Comparison of ENCODE assay signal across 31 cellular contexts in the genomic region with DNA sequence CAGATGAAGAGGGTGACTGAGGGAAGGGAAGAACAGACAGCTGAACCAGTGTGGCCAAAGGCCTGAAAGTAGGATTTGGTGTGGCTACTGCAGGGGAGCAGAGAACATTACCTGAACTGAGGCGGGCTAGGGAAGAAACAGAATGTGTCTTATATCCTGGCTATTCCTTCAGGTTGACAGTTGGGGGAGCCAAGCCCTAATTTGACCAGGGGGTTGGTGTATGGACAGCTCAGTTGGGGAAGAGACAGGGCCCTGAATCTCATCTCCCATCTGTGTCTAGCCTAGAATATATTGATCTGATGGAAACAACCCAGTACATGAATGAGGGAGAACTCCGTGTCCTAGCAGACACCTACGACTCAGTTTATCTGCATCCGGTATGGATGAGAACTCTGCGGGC. TPM values are rescaled to one million over a fixed set of nuclear protein-coding genes. Genes with fewer than 3 reads are reported as not detected.
DNase-seq lines count a peak whose midpoint lies in the region; ATAC-seq, FAIRE-seq and TF ChIP-seq lines count a peak whose summit lies in the region.
"Had no signal": no experiment of that assay in that cellular context is flagged by ENCODE, and none has a peak within 500 bp of the region (broad histone marks: within the 10 kb centered on the region; RNA-seq: fewer than 3 reads in every experiment).

No MANE protein-coding gene starts in this region.

- DNase-seq in activated CD4-positive, alpha-beta memory T cell treated with anti-CD3 and anti-CD28 coated beads for 36 hours: no peak
- no peak for DNase-seq in activated CD4-positive, alpha-beta memory T cell treated with anti-CD3 and anti-CD28 coated beads, Interleukin-2, amount 10 ng/mL, durations not matched to agents 7 days and 5 days
- no peak for DNase-seq in GM12891 (ENCODE audit: insufficient read length, low spot score)
- DNase-seq in PC-3: no peak
- DNase-seq in epithelial cell of esophagus (ENCODE audit: low read depth): peak; percentile 2
- DNase-seq: activated CD4-positive, CD25-positive, alpha-beta regulatory T cell treated with anti-CD3 and anti-CD28 coated beads, Interleukin-2, amount 50 U/mL, for 72 hours; activated CD8-positive, alpha-beta memory T cell treated with anti-CD3 and anti-CD28 coated beads, Interleukin-2, amount 10 ng/mL, durations not matched to agents 7 days and 5 days; activated effector memory CD4-positive, alpha-beta T cell treated with Interleukin-2 at 50 U/mL for 16 hours; cerebellar nuclear complex; effector CD4-positive, alpha-beta T cell; esophagus squamous epithelium; GDM1; GM23248; KBM-7; NCI-H1048; NCI-H187 treated with DMSO at 0.1 percent for 48 hours; NCI-H345; T1000; uterus had no signal

- H3K9me3 Mint-ChIP-seq in activated CD4-positive, alpha-beta memory T cell treated with anti-CD3 and anti-CD28 coated beads for 36 hours: no peaks in the 10 kb centered on the region
- H3K9me3 Mint-ChIP-seq in activated CD4-positive, alpha-beta memory T cell treated with anti-CD3 and anti-CD28 coated beads, Interleukin-2, amount 10 ng/mL, durations not matched to agents 7 days and 5 days: no peaks in the 10 kb centered on the region
- H3K9me3 Mint-ChIP-seq: memory B cell had no signal

- intact Hi-C loops in activated CD4-positive, alpha-beta memory T cell treated with anti-CD3 and anti-CD28 coated beads for 36 hours (cut with micrococcal nuclease): loop anchor here (10.0 kb wide), 2 partner anchors 89 to 359 kb away; partner anchors contain the start of genes MAGIX, PQBP1 and TIMM17B
- intact Hi-C loops in PC-3 (cut with micrococcal nuclease): no loop called here

- peaks cover 10% of the 10 kb centered on the region for H3K4me1 Mint-ChIP-seq in activated CD4-positive, alpha-beta memory T cell treated with anti-CD3 and anti-CD28 coated beads for 36 hours (ENCODE audit: low read depth)
- peaks cover 22% of the 10 kb centered on the region for H3K4me1 Mint-ChIP-seq in activated CD4-positive, alpha-beta memory T cell treated with anti-CD3 and anti-CD28 coated beads, Interleukin-2, amount 10 ng/mL, durations not matched to agents 7 days and 5 days

- ATAC-seq in PC-3: no peak
- ATAC-seq in HG02798 (IDR thresholded peaks at IDR 0.05; ENCODE audit: poor library complexity, unreplicated experiment): no peak
- no peak for ATAC-seq in HG02571 (IDR thresholded peaks at IDR 0.05; ENCODE audit: unreplicated experiment)
- ATAC-seq in GM19035 (IDR thresholded peaks at IDR 0.05; ENCODE audit: unreplicated experiment): no peak
- ATAC-seq: activated CD8-positive, alpha-beta memory T cell treated with anti-CD3 and anti-CD28 coated beads, Interleukin-2, amount 10 ng/mL, durations not matched to agents 7 days and 5 days; gastroesophageal sphincter had no signal

- H3K36me3 ChIP-seq in PC-3 (ENCODE audit: low read depth, low read length): no peaks in the 10 kb centered on the region; the same call in 1 of the 2 replicates
- H3K36me3 ChIP-seq: uterus had no signal

- CTCF ChIA-PET in activated CD4-positive, alpha-beta memory T cell treated with anti-CD3 and anti-CD28 coated beads for 36 hours (lab: Charles Lee): no interaction called here
- CTCF ChIA-PET in activated CD4-positive, alpha-beta memory T cell treated with anti-CD3 and anti-CD28 coated beads, Interleukin-2, amount 10 ng/mL, durations not matched to agents 7 days and 5 days (lab: Charles Lee): no interaction called here
- CTCF ChIA-PET in PC-3 (lab: Charles Lee): no interaction called here

- H3K4me2 ChIP-seq in PC-3 (ENCODE audit: low read length): no peak overlapping the region

- 0 out of 2 replicates have a peak, but pooled peaks have one; percentile 15 for TF ChIP-seq CTCF in PC-3 (conservative IDR thresholded peaks at IDR 0.05; ENCODE audit: low read depth, low read length)
- no peak for TF ChIP-seq CTCF in epithelial cell of esophagus (IDR thresholded peaks at IDR 0.05; ENCODE audit: insufficient read depth, low read depth, low read length, missing control alignments)

- no peak overlapping the region for H3K4me3 Mint-ChIP-seq in activated CD4-positive, alpha-beta memory T cell treated with anti-CD3 and anti-CD28 coated beads for 36 hours
- H3K4me3 Mint-ChIP-seq in activated CD4-positive, alpha-beta memory T cell treated with anti-CD3 and anti-CD28 coated beads, Interleukin-2, amount 10 ng/mL, durations not matched to agents 7 days and 5 days: no peak overlapping the region
- H3K4me3 Mint-ChIP-seq: activated CD8-positive, alpha-beta memory T cell treated with anti-CD3 and anti-CD28 coated beads, Interleukin-2, amount 10 ng/mL, durations not matched to agents 7 days and 5 days; memory B cell had no signal

- H2AFZ ChIP-seq in PC-3 (ENCODE audit: low read length): no peak overlapping the region
- H2AFZ ChIP-seq: GM23248 had no signal

- H3K4me3 ChIP-seq in PC-3 (ENCODE audit: low read length): no peak overlapping the region
- no peak overlapping the region for H3K4me3 ChIP-seq in epithelial cell of esophagus (ENCODE audit: low read length)
- H3K4me3 ChIP-seq: ascending aorta, esophagus squamous epithelium, gastroesophageal sphincter, GM23248, sigmoid colon, uterus had no signal

- FAIRE-seq in GM12891 (lab: Jason Lieb, UNC): peak; percentile 9

- peak overlapping the region; percentile 4 for H3K27ac Mint-ChIP-seq in activated CD4-positive, alpha-beta memory T cell treated with anti-CD3 and anti-CD28 coated beads for 36 hours
- no peak overlapping the region for H3K27ac Mint-ChIP-seq in activated CD4-positive, alpha-beta memory T cell treated with anti-CD3 and anti-CD28 coated beads, Interleukin-2, amount 10 ng/mL, durations not matched to agents 7 days and 5 days
- H3K27ac Mint-ChIP-seq: activated CD8-positive, alpha-beta memory T cell treated with anti-CD3 and anti-CD28 coated beads, Interleukin-2, amount 10 ng/mL, durations not matched to agents 7 days and 5 days; memory B cell had no signal

- peaks cover 6% of the 10 kb centered on the region; the same call in 1 of the 2 replicates for H3K4me1 ChIP-seq in PC-3 (ENCODE audit: insufficient read depth, low read length)
- H3K4me1 ChIP-seq: ascending aorta, uterus had no signal

- no peaks in the 10 kb centered on the region for H4K20me1 ChIP-seq in PC-3 (ENCODE audit: low read length)

- H3K79me2 ChIP-seq in PC-3 (ENCODE audit: low read length): no peaks in the 10 kb centered on the region

- H3F3A ChIP-seq in PC-3 (ENCODE audit: low read length, unreplicated experiment): no peaks in the 10 kb centered on the region

- H3K27ac ChIP-seq in PC-3 (ENCODE audit: low read length): no peak overlapping the region
- H3K27ac ChIP-seq: ascending aorta, C4-2B, esophagus squamous epithelium, gastroesophageal sphincter, GM23248, sigmoid colon, uterus had no signal

- no peak for TF ChIP-seq POLR2A in GM12891 (IDR thresholded peaks at IDR 0.05; ENCODE audit: low read depth, low read length)

- H3K9me2 ChIP-seq in PC-3 (replicated peaks; ENCODE audit: low read length): no peaks in the 10 kb centered on the region

- H3K9me3 ChIP-seq in PC-3 (ENCODE audit: low read length): no peaks in the 10 kb centered on the region
- H3K9me3 ChIP-seq: ascending aorta, esophagus squamous epithelium, gastroesophageal sphincter, sigmoid colon, uterus had no signal

- no peaks in the 10 kb centered on the region for H3K27me3 ChIP-seq in PC-3 (ENCODE audit: low read length)
- H3K27me3 ChIP-seq: ascending aorta, esophagus squamous epithelium, gastroesophageal sphincter, sigmoid colon, uterus had no signal

- BruUV-seq in PC-3 (replicated peaks; lab: Mats Ljungman, UMichigan): no TSS peak

- POLR2A ChIA-PET in activated CD4-positive, alpha-beta memory T cell treated with anti-CD3 and anti-CD28 coated beads for 36 hours (lab: Charles Lee): no interaction called here
- POLR2A ChIA-PET in activated CD4-positive, alpha-beta memory T cell treated with anti-CD3 and anti-CD28 coated beads, Interleukin-2, amount 10 ng/mL, durations not matched to agents 7 days and 5 days (lab: Charles Lee): no interaction called here
- POLR2A ChIA-PET in PC-3 (lab: Charles Lee; ENCODE audit: unreplicated experiment): no interaction called here

- no peak overlapping the region for H3K9ac ChIP-seq in PC-3 (ENCODE audit: low read length)
- H3K9ac ChIP-seq: GM23248 had no signal

- no peaks in the 10 kb centered on the region for H3K27me3 Mint-ChIP-seq in activated CD4-positive, alpha-beta memory T cell treated with anti-CD3 and anti-CD28 coated beads for 36 hours
- H3K27me3 Mint-ChIP-seq in activated CD4-positive, alpha-beta memory T cell treated with anti-CD3 and anti-CD28 coated beads, Interleukin-2, amount 10 ng/mL, durations not matched to agents 7 days and 5 days: no peaks in the 10 kb centered on the region
- H3K27me3 Mint-ChIP-seq: activated CD8-positive, alpha-beta memory T cell treated with anti-CD3 and anti-CD28 coated beads, Interleukin-2, amount 10 ng/mL, durations not matched to agents 7 days and 5 days; memory B cell had no signal

- peaks cover 5% of the 10 kb centered on the region for H3K36me3 Mint-ChIP-seq in activated CD4-positive, alpha-beta memory T cell treated with anti-CD3 and anti-CD28 coated beads for 36 hours
- peaks cover 16% of the 10 kb centered on the region for H3K36me3 Mint-ChIP-seq in activated CD4-positive, alpha-beta memory T cell treated with anti-CD3 and anti-CD28 coated beads, Interleukin-2, amount 10 ng/mL, durations not matched to agents 7 days and 5 days (ENCODE audit: low read depth)

RNA-seq across cellular contexts. Expression of gene HDAC6, which starts 4.2 kb away (rescaled TPM):
- 10 to 100 TPM; 71.8 to 81.9 TPM for total RNA-seq in activated CD4-positive, alpha-beta memory T cell treated with anti-CD3 and anti-CD28 coated beads for 36 hours
- total RNA-seq in activated CD4-positive, alpha-beta memory T cell treated with anti-CD3 and anti-CD28 coated beads, Interleukin-2, amount 10 ng/mL, durations not matched to agents 7 days and 5 days: 10 to 100 TPM; 89.0 to 90.3 TPM
- 31.0 TPM for polyA plus RNA-seq in GM12891 (2012; ENCODE audit: low read depth, missing spikeins)
- 58.0 and 61.7 TPM in 2 replicates for total RNA-seq in PC-3 (2014; rRNA removed)

RNA-seq across cellular contexts. Expression of gene GATA1, which starts 19.7 kb away (rescaled TPM):
- not detected for total RNA-seq in activated CD4-positive, alpha-beta memory T cell treated with anti-CD3 and anti-CD28 coated beads for 36 hours
- not detected for total RNA-seq in activated CD4-positive, alpha-beta memory T cell treated with anti-CD3 and anti-CD28 coated beads, Interleukin-2, amount 10 ng/mL, durations not matched to agents 7 days and 5 days
- not detected for polyA plus RNA-seq in GM12891 (2012; ENCODE audit: low read depth, missing spikeins)
- total RNA-seq in PC-3 (2014; rRNA removed): not detected in 2 replicates
- total RNA-seq: activated CD8-positive, alpha-beta memory T cell treated with anti-CD3 and anti-CD28 coated beads, Interleukin-2, amount 10 ng/mL, durations not matched to agents 7 days and 5 days; ascending aorta; esophagus squamous epithelium; gastroesophageal sphincter; GM23248; kidney epithelial cell; osteocyte; RPMI7951; sigmoid colon; temporal lobe had no signal
- polyA plus RNA-seq: GM23248, sigmoid colon had no signal

RNA-seq across cellular contexts. Expression of gene ERAS, which starts 20.2 kb away (rescaled TPM):
- total RNA-seq in activated CD4-positive, alpha-beta memory T cell treated with anti-CD3 and anti-CD28 coated beads for 36 hours: not detected
- not detected for total RNA-seq in activated CD4-positive, alpha-beta memory T cell treated with anti-CD3 and anti-CD28 coated beads, Interleukin-2, amount 10 ng/mL, durations not matched to agents 7 days and 5 days
- 0.06 TPM for polyA plus RNA-seq in GM12891 (2012; ENCODE audit: low read depth, missing spikeins)
- total RNA-seq in PC-3 (2014; rRNA removed): not detected in 2 replicates
- total RNA-seq: activated CD8-positive, alpha-beta memory T cell treated with anti-CD3 and anti-CD28 coated beads, Interleukin-2, amount 10 ng/mL, durations not matched to agents 7 days and 5 days; ascending aorta; esophagus squamous epithelium; gastroesophageal sphincter; GM23248; kidney epithelial cell; osteocyte; RPMI7951; sigmoid colon; temporal lobe had no signal
- polyA plus RNA-seq: GM23248 had no signal

RNA-seq across cellular contexts. Expression of gene PCSK1N, which starts 29.3 kb away (rescaled TPM):
- total RNA-seq in activated CD4-positive, alpha-beta memory T cell treated with anti-CD3 and anti-CD28 coated beads for 36 hours: 1 to 10 TPM; 2.7 to 2.8 TPM
- 1 to 10 TPM; 1.4 to 1.6 TPM for total RNA-seq in activated CD4-positive, alpha-beta memory T cell treated with anti-CD3 and anti-CD28 coated beads, Interleukin-2, amount 10 ng/mL, durations not matched to agents 7 days and 5 days
- 0.09 TPM for polyA plus RNA-seq in GM12891 (2012; ENCODE audit: low read depth, missing spikeins)
- total RNA-seq in PC-3 (2014; rRNA removed): 135 and 177 TPM in 2 replicates
- total RNA-seq: ascending aorta had no signal

RNA-seq across cellular contexts. Expression of gene GLOD5, which starts 44.5 kb away (rescaled TPM):
- not detected for total RNA-seq in activated CD4-positive, alpha-beta memory T cell treated with anti-CD3 and anti-CD28 coated beads for 36 hours
- not detected for total RNA-seq in activated CD4-positive, alpha-beta memory T cell treated with anti-CD3 and anti-CD28 coated beads, Interleukin-2, amount 10 ng/mL, durations not matched to agents 7 days and 5 days
- not detected for polyA plus RNA-seq in GM12891 (2012; ENCODE audit: low read depth, missing spikeins)
- total RNA-seq in PC-3 (2014; rRNA removed): not detected in 2 replicates
- total RNA-seq: activated CD8-positive, alpha-beta memory T cell treated with anti-CD3 and anti-CD28 coated beads, Interleukin-2, amount 10 ng/mL, durations not matched to agents 7 days and 5 days; ascending aorta; esophagus squamous epithelium; gastroesophageal sphincter; GM23248; kidney epithelial cell; osteocyte; RPMI7951; sigmoid colon; temporal lobe; uterus had no signal
- polyA plus RNA-seq: GM23248 had no signal
